9 cellular contexts compared by ENCODE assay signal in the genomic region with DNA sequence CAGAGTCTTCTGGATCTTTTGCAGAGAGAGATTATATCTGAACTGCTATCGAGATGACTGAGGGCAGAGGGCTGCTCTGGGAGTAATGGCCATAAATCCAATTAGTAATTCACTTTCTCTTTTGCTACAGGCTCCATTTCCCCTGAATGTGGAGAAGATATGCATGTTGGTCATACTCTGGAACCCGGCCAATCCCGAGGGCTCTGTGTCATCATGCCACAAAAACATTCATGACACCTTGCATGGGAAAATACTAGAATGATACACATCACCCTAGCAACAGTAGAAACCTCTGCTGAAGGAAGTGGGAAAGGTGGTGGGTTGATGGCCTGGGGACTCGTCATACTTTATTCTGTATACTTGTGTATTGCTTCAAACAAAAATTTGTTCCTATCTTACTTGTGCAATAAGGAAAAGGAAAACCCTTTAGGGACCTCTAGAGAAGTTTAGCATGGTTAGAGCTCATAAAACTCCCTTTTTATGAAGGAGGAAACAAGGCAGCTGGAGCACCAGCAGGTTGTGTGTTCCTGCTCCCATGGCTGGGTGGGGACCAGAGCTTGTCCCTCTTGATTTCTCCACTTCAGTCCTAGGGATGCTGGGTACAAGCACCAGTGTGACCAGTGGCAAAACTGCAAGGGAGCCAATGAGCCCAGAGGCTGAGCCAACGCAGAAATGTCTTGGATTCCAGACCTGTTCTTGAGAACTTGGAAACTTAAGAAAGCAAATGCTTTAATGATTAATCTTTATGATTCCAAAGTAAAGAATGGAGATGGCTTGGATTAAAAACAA. TPM values are rescaled to one million over a fixed set of nuclear protein-coding genes. Genes with fewer than 3 reads are reported as not detected.
DNase-seq lines count a peak whose midpoint lies in the region; ATAC-seq and TF ChIP-seq lines count a peak whose summit lies in the region.
"Had no signal": no experiment of that assay in that cellular context is flagged by ENCODE, and none has a peak within 500 bp of the region (broad histone marks: within the 10 kb centered on the region; RNA-seq: fewer than 3 reads in every experiment).

No MANE protein-coding gene starts in this region.

- POLR2A ChIA-PET in GM10248 (lab: Yijun Ruan, JAX), result no interaction called here

- no peak overlapping the region for H3K4me3 Mint-ChIP-seq in activated T-helper 17 cell treated with anti-CD3 and anti-CD28 coated beads, Interleukin-2, amount 50 U/mL, for 72 hours

- H3K27me3 Mint-ChIP-seq in activated T-helper 17 cell treated with anti-CD3 and anti-CD28 coated beads, Interleukin-2, amount 50 U/mL, for 72 hours, result no peaks in the 10 kb centered on the region

- peak; percentile 90 for DNase-seq in A172 (ENCODE audit: low spot score)
- peak; percentile 84 for DNase-seq in H4 (ENCODE audit: low spot score)
- peak; percentile 75 for DNase-seq in left kidney (ENCODE audit: low read depth, low spot score)
- DNase-seq in GM10248 (ENCODE audit: extremely low spot score), result no peak
- no peak for DNase-seq in OCI-M2 (lab: John Stamatoyannopoulos, UW; ENCODE audit: unreplicated experiment)

- CTCF ChIA-PET in GM10248 (lab: Yijun Ruan, JAX), result interaction anchor here (1.2 to 1.4 kb wide), 3 partner anchors 9 to 13 kb away, joined by 3 to 4 read pairs (median 3); no protein-coding TSS in a partner anchor

- no peak overlapping the region for H3K27ac Mint-ChIP-seq in activated T-helper 17 cell treated with anti-CD3 and anti-CD28 coated beads, Interleukin-2, amount 50 U/mL, for 72 hours

- no peaks in the 10 kb centered on the region for H3K36me3 Mint-ChIP-seq in activated T-helper 17 cell treated with anti-CD3 and anti-CD28 coated beads, Interleukin-2, amount 50 U/mL, for 72 hours (ENCODE audit: low read depth)

- no peak for TF ChIP-seq CTCF in GM10248 (IDR thresholded peaks at IDR 0.05; ENCODE audit: control extremely low read depth, extremely low read depth, low read depth, missing control alignments)

- H3K9me3 Mint-ChIP-seq in activated T-helper 17 cell treated with anti-CD3 and anti-CD28 coated beads, Interleukin-2, amount 50 U/mL, for 72 hours, result peaks cover 12% of the 10 kb centered on the region

- no peaks in the 10 kb centered on the region for H3K4me1 Mint-ChIP-seq in activated T-helper 17 cell treated with anti-CD3 and anti-CD28 coated beads, Interleukin-2, amount 50 U/mL, for 72 hours

- peak; percentile 57 for ATAC-seq in activated T-helper 17 cell treated with anti-CD3 and anti-CD28 coated beads, Interleukin-2, amount 50 U/mL, for 72 hours (replicated peaks)
- ATAC-seq in HG02973 (IDR thresholded peaks at IDR 0.05; ENCODE audit: unreplicated experiment) (no peak), HG02884 (IDR thresholded peaks at IDR 0.05; ENCODE audit: unreplicated experiment) (no peak)

RNA-seq across cellular contexts. Expression of a gene that starts 25.9 kb away (rescaled TPM):
- not detected in 2 replicates for total RNA-seq in A172 (2014; rRNA removed; shearing (Covaris generic))
- total RNA-seq in H4 (2014; rRNA removed; shearing (Covaris generic)), result not detected in 2 replicates
- total RNA-seq in activated T-helper 17 cell treated with anti-CD3 and anti-CD28 coated beads, Interleukin-2, amount 50 U/mL, for 72 hours, result not detected
- total RNA-seq: activated CD8-positive, alpha-beta memory T cell treated with anti-CD3 and anti-CD28 coated beads for 36 hours had no signal

Comparison
In these comparisons a context has a peak if more than half of its experiments do, and no peak if none do; other contexts are left out.
1. DNase-seq: peak in A172 (single experiment), H4 (single experiment) and left kidney (single experiment); none in GM10248 (single experiment) and OCI-M2 (single experiment).